21 cellular contexts compared by ENCODE assay signal in genomic region chr6:147310511-147310910, GRCh38.
"Had no signal": no experiment of that assay in that cellular context is flagged by ENCODE, and none has a peak within 500 bp of the region (broad histone marks: within the 10 kb centered on the region; RNA-seq: fewer than 3 reads in every experiment).

No MANE protein-coding gene starts in this region.

- H3K4me3 ChIP-seq: lung, sigmoid colon, thoracic aorta had no signal

- H3K27me3 ChIP-seq: brain microvascular endothelial cell, sigmoid colon had no signal

- H3K79me2 ChIP-seq: parathyroid adenoma had no signal

- DNase-seq: activated CD4-positive, alpha-beta T cell treated with anti-CD3 and anti-CD28 coated beads, Interleukin-2, amount 50 U/mL, for 1 hour; activated CD4-positive, CD25-positive, alpha-beta regulatory T cell treated with anti-CD3 and anti-CD28 coated beads, Interleukin-2, amount 50 U/mL, for 72 hours; activated CD8-positive, alpha-beta memory T cell treated with anti-CD3 and anti-CD28 coated beads, Interleukin-2, amount 50 U/mL, for 4 hours; activated effector memory CD4-positive, alpha-beta T cell treated with anti-CD3 and anti-CD28 coated beads, Interleukin-2, amount 50 U/mL, for 16 hours; activated naive CD4-positive, alpha-beta T cell treated with anti-CD3 and anti-CD28 coated beads, Interleukin-2, amount 50 U/mL, for 16 hours; activated T-cell treated with anti-CD3 and anti-CD28 coated beads, Interleukin-2, amount 50 U/mL, for 48 hours; aorta; brain microvascular endothelial cell; central memory CD4-positive, alpha-beta T cell; erythroblast; head of caudate nucleus; kidney; sigmoid colon; stimulated activated CD4-positive, alpha-beta T cell treated with anti-CD3 and anti-CD28 coated beads, Interleukin-4, amount 100 ng/mL, for 4 hours had no signal

- H3K9ac ChIP-seq: parathyroid adenoma had no signal

- H2AFZ ChIP-seq: parathyroid adenoma had no signal

- H3K9me3 ChIP-seq: sigmoid colon, thoracic aorta had no signal

- H3K27ac ChIP-seq: brain microvascular endothelial cell, sigmoid colon, thoracic aorta, VCaP had no signal

- ATAC-seq: left lobe of liver; natural killer cell treated with Interleukin-12 subunit alpha and Interleukin-12 subunit beta and Interleukin-15 and Interleukin-18, amount 100 ng/mL, for 72 hours; stimulated activated memory B cell treated with anti-CD40 and anti-IgM and Interleukin-4, amounts not matched to agents 10 μg/mL and 1 μg/mL and 100 μg/mL, for 72 hours had no signal

- H3K4me1 ChIP-seq: sigmoid colon had no signal
